17 cellular contexts compared by ENCODE assay signal in genomic region chr6:110939429-110939828, GRCh38. TPM values are rescaled to one million over a fixed set of nuclear protein-coding genes. Genes with fewer than 3 reads are reported as not detected.
DNase-seq lines count a peak whose midpoint lies in the region; ATAC-seq lines count a peak whose summit lies in the region.
"Had no signal": no experiment of that assay in that cellular context is flagged by ENCODE, and none has a peak within 500 bp of the region (broad histone marks: within the 10 kb centered on the region; RNA-seq: fewer than 3 reads in every experiment).

No MANE protein-coding gene starts in this region.

- no peak overlapping the region for H3K4me3 Mint-ChIP-seq in activated naive CD8-positive, alpha-beta T cell treated with anti-CD3 and anti-CD28 coated beads, Interleukin-2, amount 50 U/mL, for 24 hours

- peaks cover 7% of the 10 kb centered on the region for H3K4me1 Mint-ChIP-seq in activated naive CD8-positive, alpha-beta T cell treated with anti-CD3 and anti-CD28 coated beads, Interleukin-2, amount 50 U/mL, for 24 hours

- peak; percentile 55 for ATAC-seq in activated naive CD8-positive, alpha-beta T cell treated with anti-CD3 and anti-CD28 coated beads, Interleukin-2, amount 50 U/mL, for 24 hours
- ATAC-seq in HG03565 (IDR thresholded peaks at IDR 0.05; ENCODE audit: unreplicated experiment) (no peak), HG03095 (IDR thresholded peaks at IDR 0.05; ENCODE audit: unreplicated experiment) (no peak)
- ATAC-seq: PC-3 had no signal

- H3K9me3 Mint-ChIP-seq in activated naive CD8-positive, alpha-beta T cell treated with anti-CD3 and anti-CD28 coated beads, Interleukin-2, amount 50 U/mL, for 24 hours: no peaks in the 10 kb centered on the region

- no peaks in the 10 kb centered on the region for H3K36me3 Mint-ChIP-seq in activated naive CD8-positive, alpha-beta T cell treated with anti-CD3 and anti-CD28 coated beads, Interleukin-2, amount 50 U/mL, for 24 hours (ENCODE audit: low read depth)

- H3K27me3 Mint-ChIP-seq in activated naive CD8-positive, alpha-beta T cell treated with anti-CD3 and anti-CD28 coated beads, Interleukin-2, amount 50 U/mL, for 24 hours: peaks cover 2% of the 10 kb centered on the region

- peak overlapping the region; percentile 15 for H3K27ac Mint-ChIP-seq in activated naive CD8-positive, alpha-beta T cell treated with anti-CD3 and anti-CD28 coated beads, Interleukin-2, amount 50 U/mL, for 24 hours

- peak; percentile 71 for DNase-seq in GDM1 (lab: John Stamatoyannopoulos, UW)
- peak; percentile 57 for DNase-seq in OCI-M2 (lab: John Stamatoyannopoulos, UW; ENCODE audit: unreplicated experiment)
- DNase-seq in activated naive CD8-positive, alpha-beta T cell treated with anti-CD3 and anti-CD28 coated beads, Interleukin-2, amount 50 U/mL, for 24 hours: no peak
- peak; percentile 20 for DNase-seq in pulmonary artery endothelial cell (ENCODE audit: low read depth, low spot score)
- DNase-seq in LoVo (ENCODE audit: low spot score): no peak
- DNase-seq: ACHN, AML-193, Calu3, DMS53, IMR-90, MV-4-11, NCI-H1436, NCI-H2029 treated with DMSO at 0.1 percent for 48 hours, NCI-H748 treated with DMSO at 0.1 percent for 48 hours, PC-3 had no signal

RNA-seq across cellular contexts. Expression of gene GTF3C6, which starts 19.1 kb away (rescaled TPM):
- total RNA-seq in pulmonary artery endothelial cell: 51.4 and 84.6 TPM in 2 replicates

RNA-seq across cellular contexts. Expression of gene RPF2, which starts 42.4 kb away (rescaled TPM):
- total RNA-seq in pulmonary artery endothelial cell: 13.5 and 22.8 TPM in 2 replicates

Comparison
In these comparisons a context has a peak if more than half of its experiments do, and no peak if none do; other contexts are left out.
1. DNase-seq: peak in GDM1 (single experiment), OCI-M2 (single experiment) and pulmonary artery endothelial cell (single experiment); none in activated naive CD8-positive, alpha-beta T cell treated with anti-CD3 and anti-CD28 coated beads, Interleukin-2, amount 50 U/mL, for 24 hours (single experiment) and LoVo (single experiment).